ENCODE assay signal across 20 cellular contexts in genomic region chr1:21864730-21865129, GRCh38. TPM values are rescaled to one million over a fixed set of nuclear protein-coding genes. Genes with fewer than 3 reads are reported as not detected.
DNase-seq lines count a peak whose midpoint lies in the region; ATAC-seq, FAIRE-seq and TF ChIP-seq lines count a peak whose summit lies in the region.
"Had no signal": no experiment of that assay in that cellular context is flagged by ENCODE, and none has a peak within 500 bp of the region (broad histone marks: within the 10 kb centered on the region; RNA-seq: fewer than 3 reads in every experiment).

No MANE protein-coding gene starts in this region.

- peaks cover 55% of the 10 kb centered on the region for H3K36me3 Mint-ChIP-seq in MCF 10A (ENCODE audit: insufficient read depth, unreplicated experiment)
- peaks cover 33% of the 10 kb centered on the region for H3K36me3 Mint-ChIP-seq in progenitor cell of endocrine pancreas (ENCODE audit: insufficient read depth)
- H3K36me3 Mint-ChIP-seq in activated T-helper 17 cell treated with anti-CD3 and anti-CD28 coated beads, Interleukin-2, amount 50 U/mL, for 72 hours (ENCODE audit: low read depth) = no peaks in the 10 kb centered on the region
- H3K36me3 Mint-ChIP-seq: CD8-positive, alpha-beta memory T cell had no signal

- peaks cover 6% of the 10 kb centered on the region for H3K4me1 Mint-ChIP-seq in MCF 10A (ENCODE audit: insufficient read depth, unreplicated experiment)
- peaks cover 9% of the 10 kb centered on the region for H3K4me1 Mint-ChIP-seq in progenitor cell of endocrine pancreas (ENCODE audit: low read depth)
- no peaks in the 10 kb centered on the region for H3K4me1 Mint-ChIP-seq in activated T-helper 17 cell treated with anti-CD3 and anti-CD28 coated beads, Interleukin-2, amount 50 U/mL, for 72 hours
- H3K4me1 Mint-ChIP-seq: CD8-positive, alpha-beta memory T cell had no signal

- H3K27me3 ChIP-seq in mammary epithelial cell (ENCODE audit: insufficient read depth, low read length) (no peaks in the 10 kb centered on the region), endothelial cell of umbilical vein (ENCODE audit: control insufficient read depth in 2 of 2, insufficient read depth in 2 of 2, low read length in 2 of 2) (no peaks in the 10 kb centered on the region)

- H2AFZ ChIP-seq in mammary epithelial cell (ENCODE audit: low read depth, low read length) = no peak overlapping the region
- H2AFZ ChIP-seq in endothelial cell of umbilical vein (ENCODE audit: low read depth, low read length) = no peak overlapping the region
- H2AFZ ChIP-seq: GM23248 had no signal

- H4K20me1 ChIP-seq in mammary epithelial cell (ENCODE audit: insufficient read depth, low read length) (no peaks in the 10 kb centered on the region), endothelial cell of umbilical vein (replicated peaks; ENCODE audit: control insufficient read depth, extremely low read depth, insufficient read depth, low read length) (peaks cover 3% of the 10 kb centered on the region)

- no peak for ATAC-seq in left lobe of liver
- no peak for ATAC-seq in activated T-helper 17 cell treated with anti-CD3 and anti-CD28 coated beads, Interleukin-2, amount 50 U/mL, for 72 hours (replicated peaks)
- ATAC-seq: HepG2 had no signal

- CTCF ChIA-PET in mammary epithelial cell (lab: Charles Lee; ENCODE audit: low non-redundant PET) = no interaction called here
- CTCF ChIA-PET in MCF 10A (lab: Yijun Ruan, JAX) = no interaction called here
- CTCF ChIA-PET in endothelial cell of umbilical vein (lab: Charles Lee) = no interaction called here

- dilution Hi-C loops in mammary epithelial cell (cut with HindIII; ENCODE audit: low sequenced_read_pairs) = no loop called here
- dilution Hi-C loops in endothelial cell of umbilical vein (cut with MboI; ENCODE audit: extremely low pct_ligation_motif_present, low sequenced_read_pairs) = no loop called here

- H3K4me3 ChIP-seq in mammary epithelial cell (replicated peaks in 1 of 3; ENCODE audit: insufficient read depth in 1 of 3, low read depth in 2 of 3, low read length in 3 of 3) = no peak overlapping the region
- H3K4me3 ChIP-seq in endothelial cell of umbilical vein (replicated peaks in 1 of 3; ENCODE audit: insufficient read depth in 1 of 3, low read depth in 1 of 3, low read length in 3 of 3) = no peak overlapping the region
- H3K4me3 ChIP-seq: GM23248 had no signal

- 98% methylated on average over 10 of the region's 27 CpGs for WGBS in mammary epithelial cell (ENCODE audit: low coverage, missing lambda C conversion rate)

- H3K9me3 Mint-ChIP-seq in MCF 10A (ENCODE audit: unreplicated experiment) (no peaks in the 10 kb centered on the region), progenitor cell of endocrine pancreas (ENCODE audit: low read depth) (no peaks in the 10 kb centered on the region)
- no peaks in the 10 kb centered on the region for H3K9me3 Mint-ChIP-seq in activated T-helper 17 cell treated with anti-CD3 and anti-CD28 coated beads, Interleukin-2, amount 50 U/mL, for 72 hours
- H3K9me3 Mint-ChIP-seq: CD8-positive, alpha-beta memory T cell; H9 had no signal

- no peak overlapping the region for H3K27ac ChIP-seq in mammary epithelial cell (ENCODE audit: insufficient read depth, low read depth, low read length)
- no peak overlapping the region for H3K27ac ChIP-seq in endothelial cell of umbilical vein (ENCODE audit: insufficient read depth, low read depth, low read length)
- H3K27ac ChIP-seq: 22Rv1, GM23248 had no signal

- H3K27me3 Mint-ChIP-seq in MCF 10A (ENCODE audit: insufficient read depth, unreplicated experiment) (no peaks in the 10 kb centered on the region), progenitor cell of endocrine pancreas (no peaks in the 10 kb centered on the region)
- no peaks in the 10 kb centered on the region for H3K27me3 Mint-ChIP-seq in activated T-helper 17 cell treated with anti-CD3 and anti-CD28 coated beads, Interleukin-2, amount 50 U/mL, for 72 hours

- H3K4me3 Mint-ChIP-seq in MCF 10A (ENCODE audit: unreplicated experiment) (no peak overlapping the region), progenitor cell of endocrine pancreas (ENCODE audit: low read depth) (no peak overlapping the region)
- no peak overlapping the region for H3K4me3 Mint-ChIP-seq in activated T-helper 17 cell treated with anti-CD3 and anti-CD28 coated beads, Interleukin-2, amount 50 U/mL, for 72 hours
- H3K4me3 Mint-ChIP-seq: CD8-positive, alpha-beta memory T cell; H9 had no signal

- H3K27ac Mint-ChIP-seq in MCF 10A (ENCODE audit: low read depth, unreplicated experiment) (no peak overlapping the region), progenitor cell of endocrine pancreas (peak overlapping the region; percentile 74)
- H3K27ac Mint-ChIP-seq in activated T-helper 17 cell treated with anti-CD3 and anti-CD28 coated beads, Interleukin-2, amount 50 U/mL, for 72 hours = no peak overlapping the region

- no peaks in the 10 kb centered on the region for H3K79me2 ChIP-seq in mammary epithelial cell (ENCODE audit: insufficient read depth, low read length)
- peaks cover 51% of the 10 kb centered on the region for H3K79me2 ChIP-seq in endothelial cell of umbilical vein (ENCODE audit: control insufficient read depth, insufficient read depth, low read length)

- DNase-seq in mammary epithelial cell (no peak), MCF 10A (ENCODE audit: unreplicated experiment) (no peak), endothelial cell of umbilical vein (ENCODE audit: low read depth, low spot score) (no peak), progenitor cell of endocrine pancreas (ENCODE audit: low spot score, unreplicated experiment) (no peak), left lobe of liver (ENCODE audit: low spot score) (no peak)
- no peak for DNase-seq in activated effector memory CD4-positive, alpha-beta T cell treated with Interleukin-2 at 50 U/mL for 16 hours
- no peak for DNase-seq in central memory CD4-positive, alpha-beta T cell
- DNase-seq: Caco-2; CD8-positive, alpha-beta memory T cell; DND-41; GDM1; GM23248; H9 had no signal

- H3K4me1 ChIP-seq in mammary epithelial cell (ENCODE audit: insufficient read depth, low read length) (peaks cover 13% of the 10 kb centered on the region), endothelial cell of umbilical vein (ENCODE audit: control insufficient read depth, extremely low read depth, insufficient read depth, low read length) (peaks cover 7% of the 10 kb centered on the region)
- H3K4me1 ChIP-seq: Caco-2 had no signal

- H3K4me2 ChIP-seq in mammary epithelial cell (ENCODE audit: insufficient read depth, low read depth, low read length) (no peak overlapping the region), endothelial cell of umbilical vein (ENCODE audit: insufficient read depth, low read length) (no peak overlapping the region)

- BruUV-seq in mammary epithelial cell (replicated peaks; lab: Mats Ljungman, UMichigan) = TSS peak; percentile 37
- no TSS peak for BruUV-seq in MCF 10A (replicated peaks; lab: Mats Ljungman, UMichigan)
- BruUV-seq in endothelial cell of umbilical vein (replicated peaks; lab: Mats Ljungman, UMichigan) = TSS peak; percentile 47

- POLR2A ChIA-PET in MCF 10A (lab: Yijun Ruan, JAX) (interaction anchor here (0.6 kb wide), 1 partner anchor 253 kb away, joined by 4 read pairs; no protein-coding TSS in a partner anchor), endothelial cell of umbilical vein (lab: Charles Lee) (no interaction called here)

- H3K36me3 ChIP-seq in mammary epithelial cell (ENCODE audit: insufficient read depth, low read length) = peaks cover 20% of the 10 kb centered on the region
- peaks cover 59 to 78% of the 10 kb centered on the region in 2 experiments for H3K36me3 ChIP-seq in endothelial cell of umbilical vein (ENCODE audit: control insufficient read depth in 2 of 2, extremely low read depth in 1 of 2, insufficient read depth in 2 of 2, low read length in 2 of 2)

- H3K9ac ChIP-seq in mammary epithelial cell (ENCODE audit: insufficient read depth, low read length) = no peak overlapping the region
- H3K9ac ChIP-seq in endothelial cell of umbilical vein (replicated peaks; ENCODE audit: extremely low read depth, insufficient read depth, low read length) = no peak overlapping the region
- H3K9ac ChIP-seq: GM23248 had no signal

- H3K9me3 ChIP-seq in mammary epithelial cell (replicated peaks; ENCODE audit: insufficient read depth, low read length) = no peaks in the 10 kb centered on the region
- H3K9me3 ChIP-seq in endothelial cell of umbilical vein (replicated peaks; ENCODE audit: control insufficient read depth, insufficient read depth, low read length) = no peaks in the 10 kb centered on the region
- H3K9me3 ChIP-seq: Caco-2 had no signal

- H3K9me1 ChIP-seq in endothelial cell of umbilical vein (replicated peaks; ENCODE audit: control insufficient read depth, extremely low read depth, insufficient read depth, low read length) = no peaks in the 10 kb centered on the region

- TF ChIP-seq CTCF in mammary epithelial cell (conservative IDR thresholded peaks at IDR 0.05 in 1 of 2, IDR thresholded peaks at IDR 0.05 in 1 of 2; ENCODE audit: extremely low read depth in 1 of 2, insufficient read depth in 1 of 2, low read depth in 1 of 2, low read length in 2 of 2) = no peak
- no peak for TF ChIP-seq CTCF in MCF 10A (IDR thresholded peaks at IDR 0.05; ENCODE audit: unreplicated experiment)
- TF ChIP-seq CTCF in endothelial cell of umbilical vein (IDR thresholded peaks at IDR 0.05; ENCODE audit: extremely low read depth in 1 of 2, insufficient read depth in 1 of 2, low read depth in 1 of 2, low read length in 2 of 2) = no peak
- TF ChIP-seq CTCF in progenitor cell of endocrine pancreas (IDR thresholded peaks at IDR 0.05; ENCODE audit: unreplicated experiment) = no peak

- in situ Hi-C loops in mammary epithelial cell (cut with MboI; ENCODE audit: low sequenced_read_pairs in 2 of 2) = loop anchor here in 1 of 2 donors (25.0 kb wide), 1 partner anchor 98 kb away; no protein-coding TSS in a partner anchor

- no peak for FAIRE-seq in endothelial cell of umbilical vein (lab: Jason Lieb, UNC)
- FAIRE-seq: GM12892, HepG2 had no signal

- intact Hi-C loops in mammary epithelial cell (cut with micrococcal nuclease) (no loop called here), MCF 10A (cut with micrococcal nuclease) (loop anchor here (10.0 kb wide), 1 partner anchor 90 kb away; no protein-coding TSS in a partner anchor), endothelial cell of umbilical vein (cut with micrococcal nuclease) (no loop called here)

- TF ChIP-seq POLR2A in endothelial cell of umbilical vein (IDR thresholded peaks at IDR 0.05; ENCODE audit: low read depth, low read length) = no peak

RNA-seq across cellular contexts. Expression of gene LDLRAD2, which starts 52.7 kb away (rescaled TPM):
- not detected for total RNA-seq in mammary epithelial cell
- polyA plus RNA-seq in mammary epithelial cell = not detected
- polyA minus RNA-seq in mammary epithelial cell = not detected
- total RNA-seq in MCF 10A (2022) = not detected in 2 replicates
- total RNA-seq in endothelial cell of umbilical vein = 0.42 and 0.44 TPM in 2 replicates
- polyA plus RNA-seq in endothelial cell of umbilical vein = not detected in 2 replicates
- 0.01 and 0.04 TPM in 2 replicates for polyA plus RNA-seq in endothelial cell of umbilical vein (2011; cell fraction: cytosol; rRNA removed)
- 0.05 and 0.17 TPM in 2 replicates for polyA plus RNA-seq in endothelial cell of umbilical vein (2011; cell fraction: nucleus; rRNA removed)
- polyA plus RNA-seq in endothelial cell of umbilical vein (2012) = 141 and 334 TPM in 2 replicates
- not detected in 2 replicates for polyA minus RNA-seq in endothelial cell of umbilical vein
- polyA minus RNA-seq in endothelial cell of umbilical vein (2011; cell fraction: cytosol; rRNA and poly(A)+ RNA removed) = not detected
- polyA minus RNA-seq in endothelial cell of umbilical vein (2011; cell fraction: nucleus; rRNA and poly(A)+ RNA removed) = not detected in 2 replicates
- total RNA-seq in progenitor cell of endocrine pancreas = 0.55 and 0.77 TPM in 2 replicates
- total RNA-seq in left lobe of liver = not detected
- not detected for total RNA-seq in activated T-helper 17 cell treated with anti-CD3 and anti-CD28 coated beads, Interleukin-2, amount 50 U/mL, for 72 hours
- total RNA-seq: A673; Caco-2; CD8-positive, alpha-beta memory T cell; GM23248; HepG2; HT1080 had no signal
- polyA plus RNA-seq: BJ; CD8-positive, alpha-beta memory T cell; HepG2 had no signal
